In genomic region chr10:49114718-49115014, GRCh38 we compare ENCODE assay signal across 8 cellular contexts. TPM values are rescaled to one million over a fixed set of nuclear protein-coding genes. Genes with fewer than 3 reads are reported as not detected.
DNase-seq lines count a peak whose midpoint lies in the region; ATAC-seq and TF ChIP-seq lines count a peak whose summit lies in the region.

No MANE protein-coding gene starts in this region.

- H3K4me1 ChIP-seq in ACC112 (ENCODE audit: control insufficient read depth, insufficient read depth, low read length, unreplicated experiment) (no peaks in the 10 kb centered on the region), neuronal stem cell (ENCODE audit: control insufficient read depth in 2 of 2, insufficient read depth in 1 of 2, low read depth in 1 of 2, low read length in 2 of 2) (peaks cover 10 to 11% of the 10 kb centered on the region in 2 donors)

- no peak overlapping the region for H2AK5ac ChIP-seq in neuronal stem cell (ENCODE audit: low read depth, low read length)

- H3K27me3 Mint-ChIP-seq in T-helper 17 cell = peaks cover 43% of the 10 kb centered on the region

- H3K27ac ChIP-seq in ACC112 (ENCODE audit: low read depth, low read length) = peak overlapping the region; percentile 27; the same call in 1 of the 2 replicates
- no peak overlapping the region for H3K27ac ChIP-seq in neuronal stem cell (replicated peaks; ENCODE audit: low read length)

- no peak for DNase-seq in T-helper 17 cell
- no peak for DNase-seq in foreskin fibroblast
- no peak for DNase-seq in neuronal stem cell (ENCODE audit: low spot score)
- DNase-seq in germinal center (ENCODE audit: low spot score) = no peak

- H2BK12ac ChIP-seq in neuronal stem cell (ENCODE audit: low read length) = no peak overlapping the region

- no peaks in the 10 kb centered on the region for H3K36me3 Mint-ChIP-seq in T-helper 17 cell (ENCODE audit: low read depth)

- H3K4me2 ChIP-seq in neuronal stem cell (ENCODE audit: insufficient read depth, low read length, poor library complexity, severe bottlenecking) = peak overlapping the region; percentile 72

- no peaks in the 10 kb centered on the region for H3K79me2 ChIP-seq in ACC112 (ENCODE audit: control insufficient read depth, insufficient read depth, low read length, unreplicated experiment)

- no peak overlapping the region for H4K8ac ChIP-seq in neuronal stem cell (ENCODE audit: low read depth, low read length)

- ATAC-seq in T-helper 17 cell = no peak
- no peak for ATAC-seq in GM19395 (IDR thresholded peaks at IDR 0.05; ENCODE audit: unreplicated experiment)
- ATAC-seq in HG03354 (IDR thresholded peaks at IDR 0.05; ENCODE audit: poor library complexity, severe bottlenecking, unreplicated experiment) = no peak
- no peak for ATAC-seq in HG03095 (IDR thresholded peaks at IDR 0.05; ENCODE audit: unreplicated experiment)

- no peaks in the 10 kb centered on the region for H3K36me3 ChIP-seq in ACC112 (ENCODE audit: insufficient read depth, low read length)
- no peaks in the 10 kb centered on the region for H3K36me3 ChIP-seq in neuronal stem cell (replicated peaks in 1 of 2; ENCODE audit: control insufficient read depth in 2 of 2, insufficient read depth in 2 of 2, low read length in 2 of 2)

- H3K18ac ChIP-seq in neuronal stem cell (ENCODE audit: low read length) = peak overlapping the region; percentile 82

- no peak for TF ChIP-seq CTCF in foreskin fibroblast (IDR thresholded peaks at IDR 0.05; ENCODE audit: low read depth, low read length)

- H2BK5ac ChIP-seq in neuronal stem cell (ENCODE audit: low read length) = no peak overlapping the region

- no peak overlapping the region for H2BK15ac ChIP-seq in neuronal stem cell (ENCODE audit: low read length)

- no peak overlapping the region for H3K14ac ChIP-seq in neuronal stem cell (ENCODE audit: low read length)

- H3K79me1 ChIP-seq in neuronal stem cell (ENCODE audit: low read depth, low read length) = no peaks in the 10 kb centered on the region

- no peak overlapping the region for H3K27ac Mint-ChIP-seq in T-helper 17 cell

- H3K4me3 ChIP-seq in ACC112 (ENCODE audit: low read depth, low read length) (peak overlapping the region; percentile 84), foreskin fibroblast (ENCODE audit: low read depth in 1 of 2, low read length in 2 of 2) (peak overlapping the region; percentile 68 to 87), neuronal stem cell (ENCODE audit: low read length in 2 of 2) (peak overlapping the region; percentile 62 to 79)

- WGBS in neuronal stem cell (ENCODE audit: extremely low coverage in 2 of 2, insufficient read length in 2 of 2, insufficient replicate concordance in 1 of 2), 2 donors = no CpG with 5 or more reads among the region's 9 CpGs

- peak overlapping the region; percentile 83 for H3K9ac ChIP-seq in neuronal stem cell (ENCODE audit: low read depth, low read length, poor library complexity)

- no peak overlapping the region for H4K91ac ChIP-seq in neuronal stem cell (ENCODE audit: low read depth, low read length, poor library complexity)

- H2AFZ ChIP-seq in ACC112 (ENCODE audit: low read length, unreplicated experiment) (peak overlapping the region; percentile 89), neuronal stem cell (ENCODE audit: low read length) (peak overlapping the region; percentile 90)

- H3K4me1 Mint-ChIP-seq in T-helper 17 cell = peaks cover 2% of the 10 kb centered on the region

- H3K4ac ChIP-seq in neuronal stem cell (ENCODE audit: low read length) = no peak overlapping the region

- no peaks in the 10 kb centered on the region for H3K27me3 ChIP-seq in ACC112 (ENCODE audit: insufficient read depth, low read length)
- peaks cover 0 to 26% (median 0%) of the 10 kb centered on the region in 3 experiments for H3K27me3 ChIP-seq in neuronal stem cell (ENCODE audit: control insufficient read depth in 3 of 3, insufficient read depth in 3 of 3, low read depth in 1 of 3, low read length in 3 of 3)

- H3K23ac ChIP-seq in neuronal stem cell (ENCODE audit: low read depth, low read length, poor library complexity) = peak overlapping the region; percentile 22

- no peak overlapping the region for H2BK120ac ChIP-seq in neuronal stem cell (ENCODE audit: low read depth, low read length)

- peak overlapping the region; percentile 78 for H3K4me3 Mint-ChIP-seq in T-helper 17 cell

- no peaks in the 10 kb centered on the region for H3K9me3 ChIP-seq in T-helper 17 cell (ENCODE audit: control insufficient read depth, low read length, poor library complexity, severe bottlenecking)
- no peaks in the 10 kb centered on the region for H3K9me3 ChIP-seq in neuronal stem cell (replicated peaks in 1 of 2; ENCODE audit: control insufficient read depth in 2 of 2, insufficient read depth in 1 of 2, low read depth in 1 of 2, low read length in 2 of 2)

RNA-seq across cellular contexts. Expression of gene VSTM4, which starts 0.7 kb away (rescaled TPM):
- total RNA-seq in T-helper 17 cell = not detected
- 1.6 TPM for polyA plus RNA-seq in neuronal stem cell (2013, experiment 1 of 2)
- polyA plus RNA-seq in neuronal stem cell (2013, experiment 2 of 2) = 1.6 TPM

RNA-seq across cellular contexts. Expression of gene FAM170B, which starts 19.2 kb away (rescaled TPM):
- not detected for total RNA-seq in T-helper 17 cell
- not detected for polyA plus RNA-seq in neuronal stem cell (2013, experiment 1 of 2)
- not detected for polyA plus RNA-seq in neuronal stem cell (2013, experiment 2 of 2)
